ENCODE assay signal across 8 cellular contexts in genomic region chr14:99605299-99605961, GRCh38. TPM values are rescaled to one million over a fixed set of nuclear protein-coding genes. Genes with fewer than 3 reads are reported as not detected.
DNase-seq lines count a peak whose midpoint lies in the region; ATAC-seq and TF ChIP-seq lines count a peak whose summit lies in the region.

No MANE protein-coding gene starts in this region.

- no peaks in the 10 kb centered on the region for H4K20me1 ChIP-seq in OCI-LY1 (ENCODE audit: insufficient read depth, low read length)

- TF ChIP-seq CTCF in OCI-LY1 (IDR thresholded peaks at IDR 0.05; ENCODE audit: low read length) = no peak

- H3K9me3 ChIP-seq in HUES48 (ENCODE audit: control insufficient read depth, insufficient read depth, low read length) (no peaks in the 10 kb centered on the region), OCI-LY1 (ENCODE audit: low read length) (no peaks in the 10 kb centered on the region), esophagus (ENCODE audit: control insufficient read depth in 2 of 2, insufficient read depth in 1 of 2, low read depth in 1 of 2, low read length in 1 of 2) (no peaks in the 10 kb centered on the region)

- H3K9ac ChIP-seq in HUES48 (ENCODE audit: low read depth, low read length) (no peak overlapping the region), OCI-LY1 (ENCODE audit: low read length) (peak overlapping the region; percentile 72)

- DNase-seq in activated T-cell treated with anti-CD3 and anti-CD28 coated beads for 48 hours (ENCODE audit: low read depth) = peak; percentile 65
- peak; percentile 65 for DNase-seq in naive B cell
- peak; percentile 33 for DNase-seq in stimulated activated naive B cell treated with anti-CD40 and anti-IgM and Interleukin-4, amounts not matched to agents 10 μg/mL and 1 μg/mL and 100 μg/mL, for 72 hours
- DNase-seq in posterior vena cava (ENCODE audit: low spot score) = no peak

- H3K4me1 ChIP-seq in HUES48 (ENCODE audit: control insufficient read depth, insufficient read depth, low read length) (peaks cover 25% of the 10 kb centered on the region), OCI-LY1 (ENCODE audit: insufficient read depth, low read length, severe bottlenecking) (no peaks in the 10 kb centered on the region), esophagus (ENCODE audit: control insufficient read depth in 2 of 2, insufficient read depth in 2 of 2, low read length in 1 of 2) (peaks cover 4 to 22% of the 10 kb centered on the region in 2 donors)

- 2 to 4% methylated on average over 33 to 38 of the region's 38 CpGs for WGBS in esophagus, 2 donors

- no peaks in the 10 kb centered on the region for H3K36me3 Mint-ChIP-seq in naive B cell
- H3K36me3 Mint-ChIP-seq in stimulated activated naive B cell treated with anti-CD40 and anti-IgM and Interleukin-4, amounts not matched to agents 10 μg/mL and 1 μg/mL and 100 μg/mL, for 72 hours = no peaks in the 10 kb centered on the region

- H3K9me3 Mint-ChIP-seq in naive B cell = no peaks in the 10 kb centered on the region
- no peaks in the 10 kb centered on the region for H3K9me3 Mint-ChIP-seq in stimulated activated naive B cell treated with anti-CD40 and anti-IgM and Interleukin-4, amounts not matched to agents 10 μg/mL and 1 μg/mL and 100 μg/mL, for 72 hours

- H3K27ac ChIP-seq in HUES48 (ENCODE audit: low read depth, low read length) (peak overlapping the region; percentile 90), OCI-LY1 (ENCODE audit: low read depth, low read length, poor library complexity, severe bottlenecking) (no peak overlapping the region), esophagus (ENCODE audit: low read depth in 2 of 2, low read length in 1 of 2) (peak overlapping the region; percentile 92 to 96)

- H3K36me3 ChIP-seq in HUES48 (ENCODE audit: control insufficient read depth, insufficient read depth, low read length) (no peaks in the 10 kb centered on the region), OCI-LY1 (ENCODE audit: insufficient read depth, low read length) (no peaks in the 10 kb centered on the region), esophagus (ENCODE audit: control insufficient read depth in 2 of 2, insufficient read depth in 2 of 2, low read length in 1 of 2) (no peaks in the 10 kb centered on the region)

- peaks cover 8 to 11% (median 8%) of the 10 kb centered on the region in 3 donors for H3K4me1 Mint-ChIP-seq in naive B cell
- peaks cover 9 to 21% of the 10 kb centered on the region in 2 donors for H3K4me1 Mint-ChIP-seq in stimulated activated naive B cell treated with anti-CD40 and anti-IgM and Interleukin-4, amounts not matched to agents 10 μg/mL and 1 μg/mL and 100 μg/mL, for 72 hours

- H3K4me3 Mint-ChIP-seq in naive B cell = peak overlapping the region; percentile 81 to 94 (median 92)
- peak overlapping the region; percentile 79 to 83 for H3K4me3 Mint-ChIP-seq in stimulated activated naive B cell treated with anti-CD40 and anti-IgM and Interleukin-4, amounts not matched to agents 10 μg/mL and 1 μg/mL and 100 μg/mL, for 72 hours

- H3K9me2 ChIP-seq in OCI-LY1 (ENCODE audit: low read depth, low read length) = no peaks in the 10 kb centered on the region

- no peaks in the 10 kb centered on the region for H3K79me2 ChIP-seq in OCI-LY1 (ENCODE audit: insufficient read depth, low read length)

- peak overlapping the region; percentile 64 for H3K4me2 ChIP-seq in OCI-LY1 (ENCODE audit: low read length)

- H3K27me3 ChIP-seq in HUES48 (ENCODE audit: control insufficient read depth, insufficient read depth, low read length) = peaks cover 32% of the 10 kb centered on the region
- H3K27me3 ChIP-seq in OCI-LY1 (ENCODE audit: insufficient read depth, low read length) = no peaks in the 10 kb centered on the region
- H3K27me3 ChIP-seq in esophagus (ENCODE audit: control insufficient read depth in 1 of 2, insufficient read depth in 2 of 2, low read length in 2 of 2) = no peaks in the 10 kb centered on the region

- H2AFZ ChIP-seq in OCI-LY1 (ENCODE audit: low read length) = no peak overlapping the region

- peak overlapping the region; percentile 71 for H3K4me3 ChIP-seq in GM08714 (ENCODE audit: low read length)
- H3K4me3 ChIP-seq in HUES48 (ENCODE audit: low read depth, low read length) = peak overlapping the region; percentile 78
- peak overlapping the region; percentile 73 for H3K4me3 ChIP-seq in OCI-LY1 (ENCODE audit: low read depth, low read length, poor library complexity, severe bottlenecking)
- H3K4me3 ChIP-seq in esophagus (ENCODE audit: low read depth in 1 of 2, low read length in 2 of 2) = peak overlapping the region; percentile 68 to 69

- intact Hi-C loops in posterior vena cava (cut with DNase I) = no loop called here

- peaks cover 0 to 33% (median 0%) of the 10 kb centered on the region in 3 donors for H3K27me3 Mint-ChIP-seq in naive B cell
- H3K27me3 Mint-ChIP-seq in stimulated activated naive B cell treated with anti-CD40 and anti-IgM and Interleukin-4, amounts not matched to agents 10 μg/mL and 1 μg/mL and 100 μg/mL, for 72 hours = peaks cover 13 to 26% of the 10 kb centered on the region in 2 donors

- peak overlapping the region; percentile 15 to 94 (median 34) for H3K27ac Mint-ChIP-seq in naive B cell
- H3K27ac Mint-ChIP-seq in stimulated activated naive B cell treated with anti-CD40 and anti-IgM and Interleukin-4, amounts not matched to agents 10 μg/mL and 1 μg/mL and 100 μg/mL, for 72 hours = peak overlapping the region; percentile 84

- H3F3A ChIP-seq in OCI-LY1 (ENCODE audit: insufficient read depth, low read length) = no peaks in the 10 kb centered on the region

- ATAC-seq in naive B cell (ENCODE audit: low read depth in 2 of 2) = peak; percentile 25 to 35
- ATAC-seq in stimulated activated naive B cell treated with anti-CD40 and anti-IgM and Interleukin-4, amounts not matched to agents 10 μg/mL and 1 μg/mL and 100 μg/mL, for 72 hours (replicated peaks) = peak; percentile 40 to 43

RNA-seq across cellular contexts. Expression of gene CCDC85C, which starts 1.4 kb away (rescaled TPM):
- polyA plus RNA-seq in esophagus (10 to 100 TPM; 30.1 to 51.0 TPM), naive B cell (ENCODE audit: low read depth in 6 of 6) (under 1 TPM; 0.05 to 0.28 (median 0.24) TPM)
- 10 to 100 TPM; 19.8 to 28.2 TPM for total RNA-seq in posterior vena cava

RNA-seq across cellular contexts. Expression of gene HHIPL1, which starts 39.5 kb away (rescaled TPM):
- polyA plus RNA-seq in esophagus = under 1 TPM; 0.14 to 0.28 TPM
- polyA plus RNA-seq in naive B cell (ENCODE audit: low read depth in 6 of 6) = under 1 TPM in 1 of 6 donors, not detected in 5; 0.13 TPM
- 10 to 100 TPM; 10.9 to 11.6 TPM for total RNA-seq in posterior vena cava

Comparison
In these comparisons a context has a peak if more than half of its experiments do, and no peak if none do; other contexts are left out.
1. RNA of gene CCDC85C, which starts 1.4 kb away (polyA plus RNA-seq): 30.1 to 51.0 TPM in esophagus; 0.05 to 0.28 TPM in naive B cell; every median in the first group is over 10 times any median in the second.
2. Peak in every context shown above with its lines, with median percentiles within 50 percentile points of each other: H3K4me3 ChIP-seq.